8 cellular contexts compared by ENCODE assay signal in the genomic region with DNA sequence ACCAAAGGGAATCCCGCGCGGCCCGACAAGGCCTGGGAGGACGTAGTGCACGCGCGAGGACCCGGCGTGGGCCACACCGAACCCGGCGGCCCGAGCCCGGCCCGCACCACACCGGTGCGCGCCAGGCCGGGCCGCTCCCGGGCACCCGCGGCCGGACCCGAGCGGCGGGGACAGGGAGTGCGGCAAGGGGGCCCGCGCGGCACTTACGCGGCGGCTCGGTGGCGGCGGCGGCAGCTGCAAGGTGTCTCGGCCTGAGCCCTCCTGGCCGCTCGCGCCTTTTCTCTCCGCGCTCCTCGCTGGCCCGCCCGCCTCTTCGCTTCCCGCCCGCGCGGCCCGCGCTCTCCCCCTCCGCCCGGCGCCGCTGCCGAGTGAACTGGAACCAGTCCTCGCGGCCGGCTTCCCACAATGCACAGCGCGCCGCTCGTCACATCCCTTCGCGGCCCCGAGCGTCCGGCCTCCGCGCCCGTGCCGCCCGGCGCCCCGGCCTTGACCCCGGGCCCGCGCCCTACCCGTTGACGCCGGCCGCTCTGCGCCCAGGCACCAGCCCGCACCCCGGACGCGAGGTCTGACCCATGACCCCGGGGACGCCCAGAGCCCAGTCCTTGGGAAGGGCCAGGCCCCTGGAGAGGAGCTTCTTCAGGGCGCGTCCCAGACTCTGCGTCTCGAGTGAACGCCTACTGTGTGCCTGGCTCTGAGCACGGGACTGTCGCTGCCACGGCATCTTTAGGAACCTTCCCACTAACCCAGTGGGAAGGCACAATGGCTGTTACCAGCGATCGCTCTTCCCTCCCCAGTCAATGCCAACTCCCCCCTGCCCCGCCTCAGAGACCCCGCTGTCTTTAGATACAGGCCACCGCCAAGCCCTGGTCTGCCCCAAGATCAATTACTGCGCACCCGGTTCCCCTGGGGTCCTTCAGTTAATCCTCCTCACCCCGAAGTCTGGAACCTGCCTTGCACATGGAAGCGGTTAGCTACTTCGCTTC. TPM values are rescaled to one million over a fixed set of nuclear protein-coding genes. Genes with fewer than 3 reads are reported as not detected.
DNase-seq lines count a peak whose midpoint lies in the region; ATAC-seq, FAIRE-seq and TF ChIP-seq lines count a peak whose summit lies in the region.

A gene (minus strand): TSS at position 377 of the 983 bp plus-strand sequence. CDS start 10,138 bp downstream, outside the sequence.

- TF ChIP-seq CTCF in GM20000 (IDR thresholded peaks at IDR 0.05; ENCODE audit: extremely low read depth, missing control alignments), result no peak

- H3K27me3 Mint-ChIP-seq in naive thymus-derived CD4-positive, alpha-beta T cell, result peaks cover 0 to 14% (median 0%) of the 10 kb centered on the region in 5 donors
- no peaks in the 10 kb centered on the region for H3K27me3 Mint-ChIP-seq in stimulated activated naive B cell treated with anti-CD40 and anti-IgM and Interleukin-4, amounts not matched to agents 10 μg/mL and 1 μg/mL and 100 μg/mL, for 72 hours

- H3K9me3 ChIP-seq in naive thymus-derived CD4-positive, alpha-beta T cell (ENCODE audit: control insufficient read depth in 2 of 3, low read length in 3 of 3), result no peaks in the 10 kb centered on the region

- peak within 1 kb of the TSS; percentile 76 to 96 (median 85) for H3K27ac Mint-ChIP-seq in naive thymus-derived CD4-positive, alpha-beta T cell
- peak within 1 kb of the TSS; percentile 98 for H3K27ac Mint-ChIP-seq in stimulated activated naive B cell treated with anti-CD40 and anti-IgM and Interleukin-4, amounts not matched to agents 10 μg/mL and 1 μg/mL and 100 μg/mL, for 72 hours

- intact Hi-C loops in naive thymus-derived CD4-positive, alpha-beta T cell (cut with micrococcal nuclease), result loop anchor here (1.0 to 2.0 kb wide), 4 partner anchors 26 to 660 kb away; a partner anchor contains a TSS

- peak within 1 kb of the TSS; percentile 75 for H3K27ac ChIP-seq in naive thymus-derived CD4-positive, alpha-beta T cell (ENCODE audit: low read depth, low read length)

- ATAC-seq in naive thymus-derived CD4-positive, alpha-beta T cell, result peak; percentile 94
- ATAC-seq in stimulated activated naive B cell treated with anti-CD40 and anti-IgM and Interleukin-4, amounts not matched to agents 10 μg/mL and 1 μg/mL and 100 μg/mL, for 72 hours (replicated peaks), result peak; percentile 89 to 92

- H3K36me3 ChIP-seq in naive thymus-derived CD4-positive, alpha-beta T cell (ENCODE audit: control insufficient read depth in 2 of 3, insufficient read depth in 3 of 3, low read length in 3 of 3), result no peaks in the 10 kb centered on the region

- POLR2A ChIA-PET in naive thymus-derived CD4-positive, alpha-beta T cell (lab: Charles Lee), result interaction anchor here (0.7 to 1.0 kb wide), 2 partner anchors 74 to 554 kb away, joined by 3 read pairs; a partner anchor contains a TSS

- peaks cover 32 to 56% (median 51%) of the 10 kb centered on the region in 7 donors for H3K4me1 Mint-ChIP-seq in naive thymus-derived CD4-positive, alpha-beta T cell
- peaks cover 41 to 56% of the 10 kb centered on the region in 2 donors for H3K4me1 Mint-ChIP-seq in stimulated activated naive B cell treated with anti-CD40 and anti-IgM and Interleukin-4, amounts not matched to agents 10 μg/mL and 1 μg/mL and 100 μg/mL, for 72 hours

- no peaks in the 10 kb centered on the region for H3K27me3 ChIP-seq in naive thymus-derived CD4-positive, alpha-beta T cell (ENCODE audit: control insufficient read depth in 2 of 2, insufficient read depth in 2 of 2, low read length in 2 of 2)

- peaks cover 17 to 29% of the 10 kb centered on the region in 2 donors for H3K4me1 ChIP-seq in naive thymus-derived CD4-positive, alpha-beta T cell (ENCODE audit: control insufficient read depth in 2 of 2, insufficient read depth in 2 of 2, low read length in 2 of 2)

- CTCF ChIA-PET in naive thymus-derived CD4-positive, alpha-beta T cell (lab: Charles Lee), result no interaction called here

- no peaks in the 10 kb centered on the region for H3K9me3 Mint-ChIP-seq in naive thymus-derived CD4-positive, alpha-beta T cell
- no peaks in the 10 kb centered on the region for H3K9me3 Mint-ChIP-seq in stimulated activated naive B cell treated with anti-CD40 and anti-IgM and Interleukin-4, amounts not matched to agents 10 μg/mL and 1 μg/mL and 100 μg/mL, for 72 hours

- DNase-seq in D341Med (ENCODE audit: low spot score) (peak; percentile 93), GM20000 (ENCODE audit: low spot score) (peak; percentile 97), HTR-8/SVneo (ENCODE audit: insufficient read length, low spot score) (peak; percentile 83), RCC 7860 (ENCODE audit: low spot score) (peak; percentile 64), activated T-helper 1 cell treated with Interleukin-2 at 50 U/mL for 16 hours (ENCODE audit: low read depth) (peak; percentile 69), fibroblast of gingiva (ENCODE audit: low read depth) (peak; percentile 88)
- DNase-seq in naive thymus-derived CD4-positive, alpha-beta T cell, result peak; percentile 66 to 88 (median 76)
- peak; percentile 83 for DNase-seq in stimulated activated naive B cell treated with anti-CD40 and anti-IgM and Interleukin-4, amounts not matched to agents 10 μg/mL and 1 μg/mL and 100 μg/mL, for 72 hours

- peak within 1 kb of the TSS; percentile 79 to 95 (median 92) for H3K4me3 Mint-ChIP-seq in naive thymus-derived CD4-positive, alpha-beta T cell
- peak within 1 kb of the TSS; percentile 92 to 98 for H3K4me3 Mint-ChIP-seq in stimulated activated naive B cell treated with anti-CD40 and anti-IgM and Interleukin-4, amounts not matched to agents 10 μg/mL and 1 μg/mL and 100 μg/mL, for 72 hours

- peak; percentile 88 for FAIRE-seq in HTR-8/SVneo (lab: Jason Lieb, UNC)
- FAIRE-seq in RCC 7860 (lab: Jason Lieb, UNC), result no peak

- peak within 1 kb of the TSS; percentile 66 for H3K4me3 ChIP-seq in naive thymus-derived CD4-positive, alpha-beta T cell (ENCODE audit: low read length)

- H3K36me3 Mint-ChIP-seq in naive thymus-derived CD4-positive, alpha-beta T cell, result peaks cover 0 to 14% (median 0%) of the 10 kb centered on the region in 5 donors
- peaks cover 2 to 19% of the 10 kb centered on the region in 2 donors for H3K36me3 Mint-ChIP-seq in stimulated activated naive B cell treated with anti-CD40 and anti-IgM and Interleukin-4, amounts not matched to agents 10 μg/mL and 1 μg/mL and 100 μg/mL, for 72 hours

RNA-seq across cellular contexts. Expression of the gene that starts here (rescaled TPM):
- total RNA-seq in naive thymus-derived CD4-positive, alpha-beta T cell, result 100 to 1,000 TPM; 109 to 288 (median 140) TPM
- 100 to 1,000 TPM; 123 to 133 TPM for polyA plus RNA-seq in naive thymus-derived CD4-positive, alpha-beta T cell

Comparison
In these comparisons a context has a peak if more than half of its experiments do, and no peak if none do; other contexts are left out.
1. Peak in every context shown above with its lines: DNase-seq, ATAC-seq, H3K4me3 ChIP-seq and H3K27ac ChIP-seq.